In genomic region chrX:111511477-111511876, GRCh38 we compare ENCODE assay signal across 8 cellular contexts. TPM values are rescaled to one million over a fixed set of nuclear protein-coding genes. Genes with fewer than 3 reads are reported as not detected.
DNase-seq lines count a peak whose midpoint lies in the region; ATAC-seq and TF ChIP-seq lines count a peak whose summit lies in the region.

Gene SERTM2, plus strand, starts transcription at chrX:111511645. Its CDS starts 7,213 bp downstream, at chrX:111518858.

- in situ Hi-C loops in GM23248 (cut with MboI): no loop called here

- H3K27ac ChIP-seq in GM23338 (ENCODE audit: low read depth) (0 out of 2 replicates have a peak within 1 kb of the TSS, but pooled peaks have one; percentile 33), iPS-18a (ENCODE audit: low read length) (peak within 1 kb of the TSS; percentile 68), GM23248 (no peak within 1 kb of the TSS)

- H3K9me3 ChIP-seq in iPS-18a (ENCODE audit: control insufficient read depth, low read depth, low read length) (no peaks in the 10 kb centered on the region), GM23248 (ENCODE audit: low read depth) (no peaks in the 10 kb centered on the region)

- DNase-seq in GM23338 (ENCODE audit: low spot score) (peak; percentile 43), NCI-H146 treated with DMSO at 0.1 percent for 48 hours (lab: John Stamatoyannopoulos, UW; ENCODE audit: unreplicated experiment) (peak; percentile 26), GM23248 (no peak), sciatic nerve (ENCODE audit: low spot score) (no peak)

- intact Hi-C loops in sciatic nerve (cut with DNase I): no loop called here

- no peaks in the 10 kb centered on the region for H3K27me3 ChIP-seq in GM23338 (ENCODE audit: insufficient read depth)
- no peaks in the 10 kb centered on the region for H3K27me3 ChIP-seq in iPS-18a (ENCODE audit: control insufficient read depth, insufficient read depth, low read length)
- H3K27me3 ChIP-seq in GM23248 (replicated peaks; ENCODE audit: insufficient read depth): no peaks in the 10 kb centered on the region

- H3K79me2 ChIP-seq in GM23338 (replicated peaks; ENCODE audit: insufficient read depth) (no peaks in the 10 kb centered on the region), GM23248 (ENCODE audit: insufficient read depth) (no peaks in the 10 kb centered on the region)

- H3K4me1 ChIP-seq in GM23338 (ENCODE audit: insufficient read depth) (peaks cover 28% of the 10 kb centered on the region), iPS-18a (ENCODE audit: control insufficient read depth, low read depth, low read length) (peaks cover 28% of the 10 kb centered on the region), GM23248 (ENCODE audit: insufficient read depth) (no peaks in the 10 kb centered on the region)

- H3K4me3 Mint-ChIP-seq in GM23338: peak within 1 kb of the TSS; percentile 33; the same call in 2 of the 3 replicates
- no peak within 1 kb of the TSS for H3K4me3 Mint-ChIP-seq in activated T-helper 17 cell treated with anti-CD3 and anti-CD28 coated beads, Interleukin-2, amount 50 U/mL, for 72 hours

- H3K4me1 Mint-ChIP-seq in GM23338: peaks cover 19% of the 10 kb centered on the region
- no peaks in the 10 kb centered on the region for H3K4me1 Mint-ChIP-seq in activated T-helper 17 cell treated with anti-CD3 and anti-CD28 coated beads, Interleukin-2, amount 50 U/mL, for 72 hours

- H3K36me3 ChIP-seq in GM23338 (ENCODE audit: insufficient read depth) (no peaks in the 10 kb centered on the region), iPS-18a (ENCODE audit: control insufficient read depth, low read depth, low read length) (no peaks in the 10 kb centered on the region), GM23248 (ENCODE audit: low read depth) (no peaks in the 10 kb centered on the region)

- WGBS in GM23248 (ENCODE audit: low coverage in 1 of 2, low lambda C conversion rate in 2 of 2, missing lambda C conversion rate in 2 of 2), 2 experiments: 0 to 10% methylated on average over 3 of the region's 3 CpGs

- H3K9me3 Mint-ChIP-seq in GM23338: no peaks in the 10 kb centered on the region
- no peaks in the 10 kb centered on the region for H3K9me3 Mint-ChIP-seq in activated T-helper 17 cell treated with anti-CD3 and anti-CD28 coated beads, Interleukin-2, amount 50 U/mL, for 72 hours

- H3K9me2 ChIP-seq in GM23338 (ENCODE audit: insufficient read depth) (no peaks in the 10 kb centered on the region), GM23248 (ENCODE audit: insufficient read depth) (no peaks in the 10 kb centered on the region)

- ATAC-seq in GM18508 (IDR thresholded peaks at IDR 0.05; ENCODE audit: insufficient read depth, unreplicated experiment) (peak; percentile 74), GM23338 (peak; percentile 90), sciatic nerve (no peak), HG03571 (IDR thresholded peaks at IDR 0.05; ENCODE audit: unreplicated experiment) (no peak)
- no peak for ATAC-seq in activated T-helper 17 cell treated with anti-CD3 and anti-CD28 coated beads, Interleukin-2, amount 50 U/mL, for 72 hours (replicated peaks)

- no peaks in the 10 kb centered on the region; the same call in 2 of the 3 replicates for H3K36me3 Mint-ChIP-seq in GM23338 (ENCODE audit: low read depth)
- H3K36me3 Mint-ChIP-seq in activated T-helper 17 cell treated with anti-CD3 and anti-CD28 coated beads, Interleukin-2, amount 50 U/mL, for 72 hours (ENCODE audit: low read depth): no peaks in the 10 kb centered on the region

- H3F3A ChIP-seq in GM23338 (replicated peaks; ENCODE audit: low read depth): no peaks in the 10 kb centered on the region
- no peaks in the 10 kb centered on the region for H3F3A ChIP-seq in GM23248 (ENCODE audit: insufficient read depth)

- no peak for TF ChIP-seq CTCF in GM23338 (conservative IDR thresholded peaks at IDR 0.05; ENCODE audit: low read depth in 2 of 2)

- H3K4me2 ChIP-seq in GM23338: peak within 1 kb of the TSS; percentile 67
- no peak within 1 kb of the TSS for H3K4me2 ChIP-seq in GM23248 (ENCODE audit: unreplicated experiment)

- H3K9ac ChIP-seq in iPS-18a (ENCODE audit: low read length) (peak within 1 kb of the TSS; percentile 14), GM23248 (no peak within 1 kb of the TSS)

- H4K20me1 ChIP-seq in GM23338 (replicated peaks; ENCODE audit: insufficient read depth) (no peaks in the 10 kb centered on the region), GM23248 (ENCODE audit: insufficient read depth) (no peaks in the 10 kb centered on the region)

- H3K27me3 Mint-ChIP-seq in GM23338 (ENCODE audit: insufficient read depth, low read depth, poor library complexity): peaks cover 1% of the 10 kb centered on the region
- H3K27me3 Mint-ChIP-seq in activated T-helper 17 cell treated with anti-CD3 and anti-CD28 coated beads, Interleukin-2, amount 50 U/mL, for 72 hours: peaks cover 9% of the 10 kb centered on the region

- 0 out of 2 replicates have a peak within 1 kb of the TSS, but pooled peaks have one; percentile 38 for H2AFZ ChIP-seq in GM23338
- no peak within 1 kb of the TSS for H2AFZ ChIP-seq in GM23248

- no peak within 1 kb of the TSS for H3K27ac Mint-ChIP-seq in GM23338
- H3K27ac Mint-ChIP-seq in activated T-helper 17 cell treated with anti-CD3 and anti-CD28 coated beads, Interleukin-2, amount 50 U/mL, for 72 hours: no peak within 1 kb of the TSS

- H3K4me3 ChIP-seq in GM23338: 0 out of 2 replicates have a peak within 1 kb of the TSS, but pooled peaks have one; percentile 13
- peak within 1 kb of the TSS; percentile 28 for H3K4me3 ChIP-seq in iPS-18a (ENCODE audit: low read length)
- no peak within 1 kb of the TSS for H3K4me3 ChIP-seq in GM23248

TF ChIP-seq in GM23338, 12 proteins besides CTCF, POLR2A, EP300 and RAD21:
- no peak for TF ChIP-seq REST (IDR thresholded peaks at IDR 0.05; ENCODE audit: unreplicated experiment)
TF ChIP-seq in GM23338: peak in this region for 0.

RNA-seq across cellular contexts. Expression of gene SERTM2, which starts in this region (rescaled TPM):
- 0.50 and 0.59 TPM in 2 replicates for total RNA-seq in GM23338 (2014; rRNA removed; shearing (Covaris generic))
- polyA plus RNA-seq in GM23338 (2016; fragmentation: Nextera tagmentation; extraction: Ambion mirVana): 0.09 and 0.27 TPM in 2 replicates
- total RNA-seq in activated T-helper 17 cell treated with anti-CD3 and anti-CD28 coated beads, Interleukin-2, amount 50 U/mL, for 72 hours: not detected
- total RNA-seq in GM23248 (2014; rRNA removed; shearing (Covaris generic)): not detected in 2 replicates
- polyA plus RNA-seq in GM23248 (2016; fragmentation: Nextera tagmentation; extraction: Ambion mirVana): not detected in 2 replicates
- total RNA-seq in sciatic nerve: 0.76 TPM

Comparison
In these comparisons a context has a peak if more than half of its experiments do, and no peak if none do; other contexts are left out.
1. Peak in DNase-seq, ATAC-seq, H3K4me3 ChIP-seq, H3K27ac ChIP-seq and H3K4me2 ChIP-seq in GM23338; RNA of the gene not detected or under 1 TPM.